8 cellular contexts compared by ENCODE assay signal in genomic region chr16:2341456-2342447, GRCh38. TPM values are rescaled to one million over a fixed set of nuclear protein-coding genes. Genes with fewer than 3 reads are reported as not detected.
DNase-seq lines count a peak whose midpoint lies in the region; ATAC-seq and TF ChIP-seq lines count a peak whose summit lies in the region.

No MANE protein-coding gene starts in this region.

- H3K27me3 Mint-ChIP-seq in naive thymus-derived CD8-positive, alpha-beta T cell = peaks cover 0 to 5% (median 1%) of the 10 kb centered on the region in 5 donors
- H3K27me3 Mint-ChIP-seq in type B pancreatic cell = peaks cover 60% of the 10 kb centered on the region

- no peaks in the 10 kb centered on the region for H3K9me3 Mint-ChIP-seq in naive thymus-derived CD8-positive, alpha-beta T cell
- H3K9me3 Mint-ChIP-seq in type B pancreatic cell = no peaks in the 10 kb centered on the region

- TF ChIP-seq CTCF in type B pancreatic cell (conservative IDR thresholded peaks at IDR 0.05) = no peak

- peak; percentile 10 for DNase-seq in stimulated activated CD4-positive, alpha-beta T cell treated with anti-CD3 and anti-CD28 coated beads, Interleukin-12 subunit alpha, Interleukin-12 subunit beta, amount 100 ng/mL, for 4 hours
- no peak for DNase-seq in stimulated activated CD4-positive, alpha-beta T cell treated with anti-CD3 and anti-CD28 coated beads, Interleukin-4, amount 100 ng/mL, for 24 hours
- DNase-seq in ecto neural progenitor cell (ENCODE audit: low spot score) (peak; percentile 57), type B pancreatic cell (ENCODE audit: extremely low spot score, unreplicated experiment) (peak; percentile 73), NCI-H345 treated with DMSO at 0.1 percent for 48 hours (lab: John Stamatoyannopoulos, UW; ENCODE audit: unreplicated experiment) (no peak), NCI-H524 (lab: John Stamatoyannopoulos, UW) (no peak)
- peak in 2 of 10 donors; percentile 6 for DNase-seq in naive thymus-derived CD8-positive, alpha-beta T cell

- POLR2A ChIA-PET in naive thymus-derived CD8-positive, alpha-beta T cell (lab: Charles Lee) = no interaction called here

- peak overlapping the region in 1 of 10 donors; percentile 40 for H3K27ac Mint-ChIP-seq in naive thymus-derived CD8-positive, alpha-beta T cell
- H3K27ac Mint-ChIP-seq in type B pancreatic cell = no peak overlapping the region

- no peak for ATAC-seq in naive thymus-derived CD8-positive, alpha-beta T cell
- ATAC-seq in GM21360 (IDR thresholded peaks at IDR 0.05; ENCODE audit: unreplicated experiment) = no peak

- H3K4me3 Mint-ChIP-seq in naive thymus-derived CD8-positive, alpha-beta T cell = peak overlapping the region in 7 of 10 donors; percentile 13 to 72 (median 48)
- H3K4me3 Mint-ChIP-seq in type B pancreatic cell = no peak overlapping the region

- no peaks in the 10 kb centered on the region for H3K36me3 Mint-ChIP-seq in naive thymus-derived CD8-positive, alpha-beta T cell
- no peaks in the 10 kb centered on the region for H3K36me3 Mint-ChIP-seq in type B pancreatic cell

- peaks cover 5 to 18% (median 10%) of the 10 kb centered on the region in 4 donors for H3K4me1 Mint-ChIP-seq in naive thymus-derived CD8-positive, alpha-beta T cell
- peaks cover 5% of the 10 kb centered on the region for H3K4me1 Mint-ChIP-seq in type B pancreatic cell (ENCODE audit: unreplicated experiment)

RNA-seq across cellular contexts. Expression of gene ABCA3, which starts 1.2 kb away (rescaled TPM):
- 1 to 10 TPM; 7.8 to 8.2 TPM for total RNA-seq in naive thymus-derived CD8-positive, alpha-beta T cell
- 1 to 10 TPM; 1.2 to 2.2 (median 2.1) TPM for polyA plus RNA-seq in naive thymus-derived CD8-positive, alpha-beta T cell
- 10.5 and 12.5 TPM in 2 replicates for total RNA-seq in type B pancreatic cell (ENCODE audit: low replicate concordance)

Comparison
In these comparisons a context has a peak if more than half of its experiments do, and no peak if none do; other contexts are left out.
1. DNase-seq: peak in stimulated activated CD4-positive, alpha-beta T cell treated with anti-CD3 and anti-CD28 coated beads, Interleukin-12 subunit alpha, Interleukin-12 subunit beta, amount 100 ng/mL, for 4 hours (single experiment), ecto neural progenitor cell (single experiment) and type B pancreatic cell (single experiment); none in stimulated activated CD4-positive, alpha-beta T cell treated with anti-CD3 and anti-CD28 coated beads, Interleukin-4, amount 100 ng/mL, for 24 hours (single experiment), NCI-H345 treated with DMSO at 0.1 percent for 48 hours (single experiment) and NCI-H524 (0 of 2).